Comparison of ENCODE assay signal across 11 cellular contexts in the genomic region with DNA sequence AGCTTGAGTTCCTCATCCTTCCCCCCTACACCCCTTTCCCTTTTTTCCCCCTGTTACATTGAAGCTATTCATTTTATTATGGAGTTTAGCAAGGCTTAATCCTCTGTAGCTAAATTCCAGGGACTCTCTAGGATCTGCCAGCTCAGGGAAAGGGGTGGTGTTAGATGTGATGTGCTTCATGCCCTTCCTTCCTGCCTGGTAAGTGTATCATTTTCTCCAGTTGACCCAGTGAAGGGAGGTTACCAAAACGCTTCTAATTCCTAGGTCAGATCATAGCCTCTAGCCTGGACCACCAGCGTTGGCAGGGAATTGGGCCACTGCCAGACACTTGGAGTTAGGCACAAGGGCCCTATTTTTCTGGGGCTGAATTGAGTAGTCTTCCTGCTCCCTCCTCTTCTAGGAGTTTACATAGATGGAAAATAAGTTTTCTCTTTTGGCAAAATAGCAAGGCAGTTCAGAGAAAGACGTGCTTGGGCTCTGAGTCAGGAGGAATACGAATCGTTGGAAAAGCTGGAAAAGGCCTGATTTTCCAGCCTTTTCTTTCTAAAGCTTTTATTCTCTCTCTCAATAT.
DNase-seq lines count a peak whose midpoint lies in the region; ATAC-seq lines count a peak whose summit lies in the region.
"Had no signal": no experiment of that assay in that cellular context is flagged by ENCODE, and none has a peak within 500 bp of the region (broad histone marks: within the 10 kb centered on the region; RNA-seq: fewer than 3 reads in every experiment).

No MANE protein-coding gene starts in this region.

- peak; percentile 37 for DNase-seq in M059J (ENCODE audit: low read depth)
- peak; percentile 1 for DNase-seq in cerebellum (ENCODE audit: low spot score)
- peak; percentile 23 for DNase-seq in inferior parietal cortex (ENCODE audit: extremely low spot score)
- peak in 33 of 49 donors; percentile 2 to 49 (median 22) for DNase-seq in substantia nigra (lab: John Stamatoyannopoulos, UW)
- DNase-seq in SW 1271 (lab: John Stamatoyannopoulos, UW), result no peak
- DNase-seq: erythroblast; stimulated activated CD8-positive, alpha-beta memory T cell treated with anti-CD3 and anti-CD28 coated beads, Interleukin-4, amount 100 ng/mL, for 48 hours had no signal

- H3K27ac ChIP-seq in substantia nigra (ENCODE audit: low read depth, low read length, poor library complexity, severe bottlenecking), result peak overlapping the region; percentile 61
- H3K27ac ChIP-seq: C4-2B had no signal

- no peak for ATAC-seq in GM21576 (IDR thresholded peaks at IDR 0.05; ENCODE audit: unreplicated experiment)
- no peak for ATAC-seq in HG02938 (IDR thresholded peaks at IDR 0.05; ENCODE audit: unreplicated experiment)
- ATAC-seq in HG02763 (IDR thresholded peaks at IDR 0.05; ENCODE audit: unreplicated experiment), result no peak

Comparison
In these comparisons a context has a peak if more than half of its experiments do, and no peak if none do; other contexts are left out.
1. DNase-seq: peak in M059J (single experiment), cerebellum (single experiment), inferior parietal cortex (single experiment) and substantia nigra (33 of 49); none in SW 1271 (0 of 2).